8 cellular contexts compared by ENCODE assay signal in the genomic region with DNA sequence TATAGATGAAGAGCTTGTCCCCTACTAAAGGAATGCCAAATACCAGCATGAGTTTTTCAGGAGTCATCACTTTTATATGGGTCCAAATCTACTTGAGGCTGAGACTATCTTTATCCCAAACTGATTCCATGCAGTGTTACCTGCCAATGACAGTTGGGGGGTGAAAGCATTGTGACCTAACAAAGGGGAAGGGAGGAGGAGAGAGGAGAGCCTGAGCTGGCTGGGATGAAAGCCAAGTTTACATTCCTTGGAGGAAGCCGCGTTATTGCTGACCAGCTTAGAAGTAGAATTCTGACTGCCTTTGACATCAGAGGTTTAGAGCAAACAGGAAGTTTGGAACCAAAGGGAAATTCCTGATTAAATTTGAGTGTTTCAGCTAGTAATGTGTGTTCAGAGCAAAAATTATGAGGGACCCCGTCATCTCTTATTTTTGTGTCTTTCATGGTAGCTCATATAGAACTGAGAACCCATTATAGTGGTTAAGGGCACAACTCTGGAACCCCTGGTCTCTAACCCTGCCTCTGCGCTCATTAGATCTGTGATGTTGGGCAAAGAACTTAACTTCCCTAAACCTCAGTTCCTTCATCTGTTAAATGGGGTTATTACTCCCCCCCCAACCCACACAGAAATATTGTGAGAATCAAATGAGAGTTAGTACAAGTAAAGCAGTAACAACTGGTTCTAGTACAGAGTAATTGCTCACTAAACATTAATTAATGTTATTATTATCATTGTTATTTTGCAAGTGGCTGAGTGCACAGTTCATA.
DNase-seq lines count a peak whose midpoint lies in the region; ATAC-seq and TF ChIP-seq lines count a peak whose summit lies in the region.

No MANE protein-coding gene starts in this region.

- intact Hi-C loops in ascending aorta (cut with DNase I) (loop anchor here (5.0 kb wide), 2 partner anchors 39 to 89 kb away; no protein-coding TSS in a partner anchor), right cardiac atrium (cut with DNase I) (no loop called here)

- 12% methylated on average over 4 of the region's 4 CpGs for WGBS in right cardiac atrium

- H3K4me3 Mint-ChIP-seq in stimulated activated naive B cell treated with anti-CD40 and anti-IgM and Interleukin-4, amounts not matched to agents 10 μg/mL and 1 μg/mL and 100 μg/mL, for 72 hours = no peak overlapping the region
- H3K4me3 Mint-ChIP-seq in stimulated activated effector memory CD8-positive, alpha-beta T cell treated with anti-CD3 and anti-CD28 coated beads, Interleukin-12 subunit alpha, Interleukin-12 subunit beta, amount 100 ng/mL, for 72 hours = no peak overlapping the region

- no peak for TF ChIP-seq CTCF in ascending aorta (IDR thresholded peaks at IDR 0.05)

- H3K9me3 ChIP-seq in ascending aorta (no peaks in the 10 kb centered on the region), right cardiac atrium (ENCODE audit: control insufficient read depth, low read length) (no peaks in the 10 kb centered on the region)

- H3K27me3 ChIP-seq in ascending aorta (no peaks in the 10 kb centered on the region), right cardiac atrium (ENCODE audit: control insufficient read depth, insufficient read depth) (no peaks in the 10 kb centered on the region)

- H3K4me1 ChIP-seq in ascending aorta = peaks cover 0 to 14% of the 10 kb centered on the region in 2 donors
- no peaks in the 10 kb centered on the region for H3K4me1 ChIP-seq in right cardiac atrium (ENCODE audit: control insufficient read depth, insufficient read depth, low read length)

- DNase-seq in HS-5 (ENCODE audit: low read depth) (peak; percentile 94), ascending aorta (ENCODE audit: low spot score in 2 of 2) (peak; percentile 23 to 85), right cardiac atrium (peak; percentile 58 to 75 (median 71)), GDM1 (lab: John Stamatoyannopoulos, UW) (no peak)
- DNase-seq in stimulated activated naive B cell treated with anti-CD40 and anti-IgM and Interleukin-4, amounts not matched to agents 10 μg/mL and 1 μg/mL and 100 μg/mL, for 72 hours = no peak
- no peak for DNase-seq in stimulated activated effector memory CD8-positive, alpha-beta T cell treated with anti-CD3 and anti-CD28 coated beads, Interleukin-12 subunit alpha, Interleukin-12 subunit beta, amount 100 ng/mL, for 72 hours (ENCODE audit: low spot score in 2 of 2)
- no peak for DNase-seq in activated effector memory CD4-positive, alpha-beta T cell treated with anti-CD3 and anti-CD28 coated beads, Interleukin-2, amount 50 U/mL, for 16 hours

- H3K9me3 Mint-ChIP-seq in stimulated activated naive B cell treated with anti-CD40 and anti-IgM and Interleukin-4, amounts not matched to agents 10 μg/mL and 1 μg/mL and 100 μg/mL, for 72 hours = peaks cover 0 to 6% of the 10 kb centered on the region in 2 donors
- no peaks in the 10 kb centered on the region for H3K9me3 Mint-ChIP-seq in stimulated activated effector memory CD8-positive, alpha-beta T cell treated with anti-CD3 and anti-CD28 coated beads, Interleukin-12 subunit alpha, Interleukin-12 subunit beta, amount 100 ng/mL, for 72 hours

- ATAC-seq in right cardiac atrium = peak; percentile 91
- ATAC-seq in stimulated activated naive B cell treated with anti-CD40 and anti-IgM and Interleukin-4, amounts not matched to agents 10 μg/mL and 1 μg/mL and 100 μg/mL, for 72 hours (replicated peaks) = peak in 1 of 2 donors; percentile 27
- ATAC-seq in stimulated activated effector memory CD8-positive, alpha-beta T cell treated with anti-CD3 and anti-CD28 coated beads, Interleukin-12 subunit alpha, Interleukin-12 subunit beta, amount 100 ng/mL, for 72 hours = no peak
- no peak for ATAC-seq in HG03175 (IDR thresholded peaks at IDR 0.05; ENCODE audit: unreplicated experiment)

- H3K27ac Mint-ChIP-seq in stimulated activated naive B cell treated with anti-CD40 and anti-IgM and Interleukin-4, amounts not matched to agents 10 μg/mL and 1 μg/mL and 100 μg/mL, for 72 hours = peak overlapping the region; percentile 3
- H3K27ac Mint-ChIP-seq in stimulated activated effector memory CD8-positive, alpha-beta T cell treated with anti-CD3 and anti-CD28 coated beads, Interleukin-12 subunit alpha, Interleukin-12 subunit beta, amount 100 ng/mL, for 72 hours = no peak overlapping the region

- peaks cover 5 to 9% of the 10 kb centered on the region in 2 donors for H3K4me1 Mint-ChIP-seq in stimulated activated naive B cell treated with anti-CD40 and anti-IgM and Interleukin-4, amounts not matched to agents 10 μg/mL and 1 μg/mL and 100 μg/mL, for 72 hours
- peaks cover 17% of the 10 kb centered on the region for H3K4me1 Mint-ChIP-seq in stimulated activated effector memory CD8-positive, alpha-beta T cell treated with anti-CD3 and anti-CD28 coated beads, Interleukin-12 subunit alpha, Interleukin-12 subunit beta, amount 100 ng/mL, for 72 hours

- peaks cover 52 to 67% of the 10 kb centered on the region in 2 donors for H3K36me3 Mint-ChIP-seq in stimulated activated naive B cell treated with anti-CD40 and anti-IgM and Interleukin-4, amounts not matched to agents 10 μg/mL and 1 μg/mL and 100 μg/mL, for 72 hours
- H3K36me3 Mint-ChIP-seq in stimulated activated effector memory CD8-positive, alpha-beta T cell treated with anti-CD3 and anti-CD28 coated beads, Interleukin-12 subunit alpha, Interleukin-12 subunit beta, amount 100 ng/mL, for 72 hours = no peaks in the 10 kb centered on the region

- H3K27ac ChIP-seq in ascending aorta (peak overlapping the region; percentile 60 to 71), right cardiac atrium (ENCODE audit: low read length) (peak overlapping the region; percentile 85)

- H3K4me3 ChIP-seq in ascending aorta (no peak overlapping the region), right cardiac atrium (ENCODE audit: low read length) (no peak overlapping the region)

- no peaks in the 10 kb centered on the region for H3K36me3 ChIP-seq in ascending aorta

- H3K27me3 Mint-ChIP-seq in stimulated activated naive B cell treated with anti-CD40 and anti-IgM and Interleukin-4, amounts not matched to agents 10 μg/mL and 1 μg/mL and 100 μg/mL, for 72 hours = no peaks in the 10 kb centered on the region

Comparison
In these comparisons a context has a peak if more than half of its experiments do, and no peak if none do; other contexts are left out.
1. DNase-seq: peak in HS-5 (single experiment), ascending aorta (2 of 2) and right cardiac atrium (3 of 3); none in stimulated activated naive B cell treated with anti-CD40 and anti-IgM and Interleukin-4, amounts not matched to agents 10 μg/mL and 1 μg/mL and 100 μg/mL, for 72 hours (single experiment), stimulated activated effector memory CD8-positive, alpha-beta T cell treated with anti-CD3 and anti-CD28 coated beads, Interleukin-12 subunit alpha, Interleukin-12 subunit beta, amount 100 ng/mL, for 72 hours (0 of 2), activated effector memory CD4-positive, alpha-beta T cell treated with anti-CD3 and anti-CD28 coated beads, Interleukin-2, amount 50 U/mL, for 16 hours (single experiment) and GDM1 (single experiment).
2. ATAC-seq: peak in right cardiac atrium (2 of 2); none in stimulated activated effector memory CD8-positive, alpha-beta T cell treated with anti-CD3 and anti-CD28 coated beads, Interleukin-12 subunit alpha, Interleukin-12 subunit beta, amount 100 ng/mL, for 72 hours (single experiment) and HG03175 (single experiment).